Comparison of ENCODE assay signal across 8 cellular contexts in the genomic region with DNA sequence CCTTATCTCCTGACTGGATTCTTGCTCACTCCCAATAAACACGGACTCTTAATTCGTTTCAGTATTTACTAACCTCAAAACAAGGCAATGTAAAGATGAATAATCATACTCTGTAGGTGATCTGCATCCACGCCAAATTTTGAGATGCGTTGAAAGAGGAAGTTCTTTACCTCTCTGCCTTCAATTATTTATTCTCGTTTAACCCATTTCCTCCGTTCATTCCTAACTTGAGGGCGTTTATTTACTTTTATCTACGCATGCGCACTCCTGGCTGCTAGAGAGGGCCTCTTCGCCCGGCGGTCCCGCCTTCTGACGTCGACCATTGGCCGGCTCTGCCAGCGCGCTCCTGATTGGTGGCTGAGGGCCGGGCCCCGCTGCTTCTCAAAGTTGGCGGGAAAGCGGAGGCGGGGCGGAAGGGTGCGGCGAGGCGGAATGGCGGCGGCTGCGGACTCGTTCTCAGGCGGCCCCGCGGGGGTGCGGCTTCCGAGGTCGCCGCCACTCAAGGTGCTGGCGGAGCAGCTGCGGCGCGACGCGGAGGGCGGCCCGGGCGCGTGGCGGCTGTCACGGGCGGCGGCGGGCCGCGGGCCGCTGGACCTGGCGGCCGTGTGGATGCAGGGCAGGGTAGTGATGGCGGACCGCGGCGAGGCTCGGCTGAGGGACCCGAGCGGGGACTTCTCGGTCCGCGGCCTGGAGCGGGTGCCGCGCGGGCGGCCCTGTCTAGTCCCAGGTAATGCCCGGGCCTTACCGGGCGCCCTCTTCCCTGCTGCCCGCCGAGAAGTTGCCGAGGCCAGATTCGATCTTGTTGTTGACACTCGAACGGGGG. TPM values are rescaled to one million over a fixed set of nuclear protein-coding genes. Genes with fewer than 3 reads are reported as not detected.
A peak's percentile ranks its signal among the peaks of the same experiment; 100 is the strongest.
DNase-seq lines count a peak whose midpoint lies in the region; ATAC-seq and TF ChIP-seq lines count a peak whose summit lies in the region.

A gene (plus strand): TSS at position 420 of the 823 bp plus-strand sequence. CDS start 13 bp downstream, at position 433.

- peak within 1 kb of the TSS; percentile 62 for H3K4me2 ChIP-seq in DND-41 (ENCODE audit: insufficient read depth, low read length)

- H3K4me3 Mint-ChIP-seq in activated T-cell treated with anti-CD3 and anti-CD28 coated beads, Interleukin-2, amount 50 U/mL, for 4 hours, result peak within 1 kb of the TSS; percentile 87

- TF ChIP-seq POLR2A in Peyer's patch (IDR thresholded peaks at IDR 0.05), result no peak
- TF ChIP-seq POLR2A in esophagus squamous epithelium (IDR thresholded peaks at IDR 0.05), result peak in 2 of 4 donors; percentile 71 to 74

- no peak for TF ChIP-seq CTCF in DND-41 (IDR thresholded peaks at IDR 0.05; ENCODE audit: borderline replicate concordance, extremely low read depth, low read length, poor library complexity, severe bottlenecking)
- TF ChIP-seq CTCF in Peyer's patch (IDR thresholded peaks at IDR 0.05), result peak in 3 of 6 experiments; percentile 23 to 30 (median 25)
- peak in 2 of 6 experiments; percentile 15 to 28 for TF ChIP-seq CTCF in esophagus squamous epithelium (IDR thresholded peaks at IDR 0.05)

- peaks cover 32% of the 10 kb centered on the region; the same call in 1 of the 2 replicates for H3K36me3 ChIP-seq in DND-41 (ENCODE audit: insufficient read depth, low read length)
- H3K36me3 ChIP-seq in KOPT-K1 (ENCODE audit: insufficient read depth, low read length), result peaks cover 18% of the 10 kb centered on the region
- H3K36me3 ChIP-seq in Peyer's patch, result no peaks in the 10 kb centered on the region
- H3K36me3 ChIP-seq in esophagus squamous epithelium, result no peaks in the 10 kb centered on the region

- H3K4me1 Mint-ChIP-seq in activated T-cell treated with anti-CD3 and anti-CD28 coated beads, Interleukin-2, amount 50 U/mL, for 4 hours (ENCODE audit: low read depth), result peaks cover 17% of the 10 kb centered on the region

- H3K9me3 ChIP-seq in DND-41 (ENCODE audit: insufficient read depth, low read length, severe bottlenecking) (no peaks in the 10 kb centered on the region), KOPT-K1 (ENCODE audit: insufficient read depth, low read length, poor library complexity, severe bottlenecking) (no peaks in the 10 kb centered on the region), Peyer's patch (no peaks in the 10 kb centered on the region), esophagus squamous epithelium (no peaks in the 10 kb centered on the region)

- WGBS in esophagus squamous epithelium, 2 donors, result 0 to 1% methylated on average over 15 to 33 of the region's 82 CpGs

- peak within 1 kb of the TSS; percentile 58 to 75; a peak in 3 of 4 replicates for H3K4me3 ChIP-seq in DND-41 (ENCODE audit: low read depth in 1 of 2, low read length in 2 of 2)
- peak within 1 kb of the TSS; percentile 48 to 96 (median 84) for H3K4me3 ChIP-seq in Peyer's patch
- peak within 1 kb of the TSS; percentile 53 to 81 (median 68) for H3K4me3 ChIP-seq in esophagus squamous epithelium

- peaks cover 54% of the 10 kb centered on the region for H3K79me2 ChIP-seq in DND-41 (ENCODE audit: insufficient read depth, low read length)

- H3K9ac ChIP-seq in DND-41 (ENCODE audit: low read depth, low read length), result peak within 1 kb of the TSS; percentile 82

- H3K9me3 Mint-ChIP-seq in activated T-cell treated with anti-CD3 and anti-CD28 coated beads, Interleukin-2, amount 50 U/mL, for 4 hours, result no peaks in the 10 kb centered on the region

- H3K27me3 ChIP-seq in DND-41 (ENCODE audit: insufficient read depth, low read length, poor library complexity) (no peaks in the 10 kb centered on the region), Peyer's patch (no peaks in the 10 kb centered on the region), esophagus squamous epithelium (no peaks in the 10 kb centered on the region)

- intact Hi-C loops in esophagus squamous epithelium (cut with DNase I), result no loop called here

- peaks cover 32% of the 10 kb centered on the region for H4K20me1 ChIP-seq in DND-41 (ENCODE audit: insufficient read depth, low read length)

- H3K4me1 ChIP-seq in DND-41 (ENCODE audit: insufficient read depth, low read length), result peaks cover 42% of the 10 kb centered on the region
- H3K4me1 ChIP-seq in Peyer's patch, result peaks cover 0 to 6% (median 1%) of the 10 kb centered on the region in 4 donors
- peaks cover 22 to 76% (median 28%) of the 10 kb centered on the region in 3 donors for H3K4me1 ChIP-seq in esophagus squamous epithelium

- ATAC-seq in DND-41 (ENCODE audit: insufficient read depth, low read depth) (peak; percentile 99), GM21825 (IDR thresholded peaks at IDR 0.05; ENCODE audit: unreplicated experiment) (peak; percentile 95)
- peak; percentile 99 for ATAC-seq in activated T-cell treated with anti-CD3 and anti-CD28 coated beads, Interleukin-2, amount 50 U/mL, for 4 hours

- no peaks in the 10 kb centered on the region for H3K36me3 Mint-ChIP-seq in activated T-cell treated with anti-CD3 and anti-CD28 coated beads, Interleukin-2, amount 50 U/mL, for 4 hours (ENCODE audit: insufficient read depth)

- H3K27ac ChIP-seq in DND-41 (ENCODE audit: low read length) (peak within 1 kb of the TSS; percentile 77), KOPT-K1 (ENCODE audit: low read depth, low read length, poor library complexity, severe bottlenecking) (peak within 1 kb of the TSS; percentile 80), Peyer's patch (peak within 1 kb of the TSS in 3 of 4 donors; percentile 2 to 74 (median 29)), esophagus squamous epithelium (peak within 1 kb of the TSS; percentile 50 to 88 (median 74))

- peak within 1 kb of the TSS; percentile 74 for H2AFZ ChIP-seq in DND-41 (ENCODE audit: low read depth, low read length)

- peak; percentile 98 for DNase-seq in DND-41
- peak; percentile 95 to 98 (median 98) for DNase-seq in Peyer's patch
- peak; percentile 93 for DNase-seq in activated T-cell treated with anti-CD3 and anti-CD28 coated beads, Interleukin-2, amount 50 U/mL, for 4 hours
- peak; percentile 65 for DNase-seq in esophagus squamous epithelium (lab: John Stamatoyannopoulos, UW)
- peak; percentile 96 for DNase-seq in myocyte (ENCODE audit: low read depth)
- peak; percentile 90 to 97 for DNase-seq in stimulated activated CD8-positive, alpha-beta memory T cell treated with anti-CD3 and anti-CD28 coated beads, Interleukin-7, amount 100 ng/mL, for 48 hours (ENCODE audit: extremely low read depth in 1 of 2, low read depth in 1 of 2)

- no peaks in the 10 kb centered on the region for H3K27me3 Mint-ChIP-seq in activated T-cell treated with anti-CD3 and anti-CD28 coated beads, Interleukin-2, amount 50 U/mL, for 4 hours (ENCODE audit: low read depth)

RNA-seq across cellular contexts. Expression of the gene that starts here (rescaled TPM):
- 1 to 10 TPM; 2.3 to 6.6 (median 3.5) TPM for total RNA-seq in Peyer's patch
- total RNA-seq in activated T-cell treated with anti-CD3 and anti-CD28 coated beads, Interleukin-2, amount 50 U/mL, for 4 hours, result 10 to 100 TPM in 2 of 3 donors, 1 to 10 TPM in 1; 5.5 to 12.9 (median 12.8) TPM
- 10 to 100 TPM in 1 of 4 donors, 1 to 10 TPM in 3; 4.6 to 12.0 (median 8.1) TPM for total RNA-seq in esophagus squamous epithelium
- 1.4 and 1.7 TPM in 2 replicates for total RNA-seq in myocyte
- polyA plus RNA-seq in myocyte (2012), result 1.4 TPM

Comparison
In these comparisons a context has a peak if more than half of its experiments do, and no peak if none do; other contexts are left out.
1. Peak in every context shown above with its lines: DNase-seq, ATAC-seq, H3K4me3 ChIP-seq and H3K27ac ChIP-seq.
2. H3K27ac ChIP-seq: peak in every context shown above with its lines; median percentile 80 in KOPT-K1; 77 in DND-41; 74 in esophagus squamous epithelium; 29 in Peyer's patch.